ENCODE assay signal across 15 cellular contexts in genomic region chr19:32830231-32831014, GRCh38. TPM values are rescaled to one million over a fixed set of nuclear protein-coding genes. Genes with fewer than 3 reads are reported as not detected.
DNase-seq lines count a peak whose midpoint lies in the region; ATAC-seq, FAIRE-seq and TF ChIP-seq lines count a peak whose summit lies in the region.
"Had no signal": no experiment of that assay in that cellular context is flagged by ENCODE, and none has a peak within 500 bp of the region (broad histone marks: within the 10 kb centered on the region; RNA-seq: fewer than 3 reads in every experiment).

No MANE protein-coding gene starts in this region.

- H3K27ac ChIP-seq in AG04450 (ENCODE audit: low read depth, low read length) (no peak overlapping the region), colonic mucosa (no peak overlapping the region)
- H3K27ac ChIP-seq: esophagus muscularis mucosa had no signal

- H3K36me3 ChIP-seq in kidney epithelial cell (ENCODE audit: control insufficient read depth, insufficient read depth, low read length), result no peaks in the 10 kb centered on the region
- no peaks in the 10 kb centered on the region for H3K36me3 ChIP-seq in colonic mucosa

- ATAC-seq in HG03095 (IDR thresholded peaks at IDR 0.05; ENCODE audit: unreplicated experiment), result no peak
- no peak for ATAC-seq in GM21447 (IDR thresholded peaks at IDR 0.05; ENCODE audit: unreplicated experiment)
- ATAC-seq: HCT116, mucosa of descending colon had no signal

- CTCF ChIA-PET in AG04450 (lab: Charles Lee), result no interaction called here

- H3K9ac ChIP-seq in colonic mucosa (ENCODE audit: low read depth in 2 of 2, low read length in 2 of 2), result no peak overlapping the region

- TF ChIP-seq CTCF in AG04450 (IDR thresholded peaks at IDR 0.05; ENCODE audit: low read depth, low read length) (no peak), WI38 (IDR thresholded peaks at IDR 0.05; ENCODE audit: low read depth, low read length) (no peak), kidney epithelial cell (IDR thresholded peaks at IDR 0.05; ENCODE audit: insufficient read depth, low read length, poor library complexity, severe bottlenecking) (no peak), colonic mucosa (IDR thresholded peaks at IDR 0.05) (no peak)

- DNase-seq in AG04450 (ENCODE audit: low read depth, low spot score), result peak; percentile 6
- DNase-seq in H54 (ENCODE audit: insufficient read length, low spot score), result peak; percentile 84
- DNase-seq in kidney epithelial cell (ENCODE audit: low read depth), result peak; percentile 58
- no peak for DNase-seq in colonic mucosa
- no peak for DNase-seq in dedifferentiated amniotic fluid mesenchymal stem cell (ENCODE audit: extremely low spot score)
- DNase-seq: DMS53, mucosa of descending colon, NCI-H774, posterior cingulate gyrus had no signal

- H3K9me3 ChIP-seq in AG04450 (ENCODE audit: control insufficient read depth, insufficient read depth, low read length) (no peaks in the 10 kb centered on the region), colonic mucosa (no peaks in the 10 kb centered on the region)
- H3K9me3 ChIP-seq: esophagus muscularis mucosa, mucosa of descending colon had no signal

- H3K4me3 ChIP-seq in AG04450 (ENCODE audit: low read depth, low read length), result no peak overlapping the region
- H3K4me3 ChIP-seq in WI38 (ENCODE audit: low read depth, low read length), result 0 out of 2 replicates have a peak overlapping the region, but pooled peaks have one; percentile 21
- no peak overlapping the region for H3K4me3 ChIP-seq in kidney epithelial cell (ENCODE audit: low read depth, low read length)
- no peak overlapping the region for H3K4me3 ChIP-seq in colonic mucosa
- H3K4me3 ChIP-seq: esophagus muscularis mucosa, mucosa of descending colon had no signal

- intact Hi-C loops in colonic mucosa (cut with DNase I), result no loop called here

- POLR2A ChIA-PET in AG04450 (lab: Yijun Ruan, JAX), result no interaction called here

- FAIRE-seq in H54 (lab: Jason Lieb, UNC), result peak; percentile 96
- FAIRE-seq: colon had no signal

- no peaks in the 10 kb centered on the region for H3K27me3 ChIP-seq in AG04450 (ENCODE audit: control insufficient read depth, insufficient read depth, low read length)
- H3K27me3 ChIP-seq in kidney epithelial cell (ENCODE audit: control insufficient read depth, insufficient read depth, low read length), result no peaks in the 10 kb centered on the region
- H3K27me3 ChIP-seq in colonic mucosa, result no peaks in the 10 kb centered on the region
- H3K27me3 ChIP-seq: esophagus muscularis mucosa had no signal

- H3K4me1 ChIP-seq in colonic mucosa, result no peaks in the 10 kb centered on the region

- no peak; the same call in 1 of the 2 replicates for TF ChIP-seq POLR2A in H54 (IDR thresholded peaks at IDR 0.05; ENCODE audit: low read depth, low read length)

RNA-seq across cellular contexts. Expression of gene SLC7A9, which starts 39.1 kb away (rescaled TPM):
- 0.15 TPM in 1 of 2 replicates, not detected in the other for polyA plus RNA-seq in AG04450 (2011; rRNA removed)
- polyA minus RNA-seq in AG04450 (2011; rRNA and poly(A)+ RNA removed), result 0.18 TPM in 1 of 2 replicates, not detected in the other
- 3.0 TPM in 1 of 2 replicates, not detected in the other for total RNA-seq in kidney epithelial cell
- total RNA-seq in colonic mucosa, result 1 to 10 TPM in 1 of 2 donors, not detected in 1; 3.0 TPM

Comparison
In these comparisons a context has a peak if more than half of its experiments do, and no peak if none do; other contexts are left out.
1. DNase-seq: peak in AG04450 (single experiment), H54 (single experiment) and kidney epithelial cell (single experiment); none in colonic mucosa (single experiment) and dedifferentiated amniotic fluid mesenchymal stem cell (single experiment).